ENCODE assay signal across 8 cellular contexts in the genomic region with DNA sequence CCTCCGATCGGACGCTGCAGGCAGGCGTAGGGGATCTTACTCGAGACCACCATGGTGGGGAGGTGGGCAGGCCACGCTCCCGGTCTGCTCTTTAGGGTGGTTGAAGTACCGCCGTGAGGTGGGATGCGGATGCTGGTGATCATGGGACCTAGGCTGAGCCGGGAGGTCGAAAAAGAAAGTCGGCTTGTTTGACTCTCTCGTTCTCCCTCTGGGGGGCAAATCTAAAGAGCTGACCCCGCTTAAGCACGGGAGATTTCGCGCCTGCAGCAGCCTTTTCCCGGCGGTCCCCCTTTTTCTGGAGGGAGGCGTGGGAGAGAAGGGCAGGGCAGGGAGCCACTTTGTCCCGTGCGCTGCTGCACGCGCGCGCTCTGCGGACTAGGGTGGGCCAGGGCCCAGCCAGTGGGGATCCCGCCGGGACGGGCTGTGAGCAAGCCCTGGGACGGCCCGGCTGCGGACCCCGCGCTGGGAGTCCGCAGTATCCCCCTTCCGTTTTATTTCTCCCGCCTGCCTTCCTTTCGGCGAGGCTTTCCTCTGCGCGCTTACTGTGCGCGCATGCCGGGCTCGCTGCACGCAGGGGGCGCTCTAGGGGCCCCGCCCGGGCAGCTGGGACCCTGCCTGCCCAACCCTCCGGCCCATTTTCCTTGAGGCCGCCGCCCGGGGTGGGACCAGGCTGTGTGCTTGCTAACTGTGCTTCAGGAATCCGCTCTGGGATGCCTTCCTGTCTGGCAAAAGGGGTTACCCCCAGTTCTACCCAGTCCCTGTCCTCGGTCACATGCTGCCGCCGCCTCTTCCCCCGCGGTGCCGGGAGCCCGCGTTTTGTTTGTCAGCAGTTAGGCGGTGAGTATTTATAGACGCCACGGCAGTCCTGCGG.
DNase-seq lines count a peak whose midpoint lies in the region; ATAC-seq and TF ChIP-seq lines count a peak whose summit lies in the region.

No MANE protein-coding gene starts in this region.

- no peak for TF ChIP-seq POLR2A in testis (IDR thresholded peaks at IDR 0.05)

- H3K4me1 ChIP-seq in testis: no peaks in the 10 kb centered on the region

- peak overlapping the region; percentile 90 to 97 (median 94) for H3K4me3 Mint-ChIP-seq in naive B cell

- H3K4me1 Mint-ChIP-seq in naive B cell: peaks cover 22 to 32% (median 26%) of the 10 kb centered on the region in 3 donors

- TF ChIP-seq CTCF in testis (IDR thresholded peaks at IDR 0.05): peak; percentile 15 to 58 (median 19)

- intact Hi-C loops in testis (cut with DNase I; ENCODE audit: low total_unique reads): no loop called here

- DNase-seq in AG08396 (ENCODE audit: low spot score) (peak; percentile 70), MV-4-11 (lab: John Stamatoyannopoulos, UW) (peak; percentile 27), activated T-cell treated with anti-CD3 and anti-CD28 coated beads for 1 hour (ENCODE audit: low read depth) (peak; percentile 23), fibroblast of gingiva (ENCODE audit: low read depth) (peak; percentile 44), naive B cell (peak; percentile 44), testis (peak; percentile 52)

- H3K27ac Mint-ChIP-seq in naive B cell: peak overlapping the region in 4 of 6 donors; percentile 10 to 94 (median 60)

- no peaks in the 10 kb centered on the region for H3K9me3 ChIP-seq in testis

- H3K27me3 Mint-ChIP-seq in naive B cell: peaks cover 33 to 37% (median 36%) of the 10 kb centered on the region in 3 donors

- ATAC-seq in GM19372 (IDR thresholded peaks at IDR 0.05; ENCODE audit: low read depth, unreplicated experiment): peak; percentile 49
- ATAC-seq in naive B cell (ENCODE audit: low read depth in 2 of 2): peak; percentile 68
- ATAC-seq in GM19324 (IDR thresholded peaks at IDR 0.05; ENCODE audit: low FRiP score, unreplicated experiment): no peak

- H3K27ac ChIP-seq in testis: no peak overlapping the region

- H3K27me3 ChIP-seq in testis: no peaks in the 10 kb centered on the region

- H3K9me3 Mint-ChIP-seq in naive B cell: no peaks in the 10 kb centered on the region

- peak overlapping the region; percentile 52 to 72 for H3K4me3 ChIP-seq in testis

- WGBS in testis, 2 donors: 0 to 1% methylated on average over 19 to 58 of the region's 68 CpGs

- no peaks in the 10 kb centered on the region for H3K36me3 ChIP-seq in testis (ENCODE audit: low read depth, missing control alignments)

- H3K36me3 Mint-ChIP-seq in naive B cell: no peaks in the 10 kb centered on the region
